In genomic region chr11:61922539-61922938, GRCh38 we compare ENCODE assay signal across 9 cellular contexts. TPM values are rescaled to one million over a fixed set of nuclear protein-coding genes. Genes with fewer than 3 reads are reported as not detected.
A peak's percentile ranks its signal among the peaks of the same experiment; 100 is the strongest.
DNase-seq lines count a peak whose midpoint lies in the region; ATAC-seq and TF ChIP-seq lines count a peak whose summit lies in the region.
"Had no signal": no experiment of that assay in that cellular context is flagged by ENCODE, and none has a peak within 500 bp of the region (broad histone marks: within the 10 kb centered on the region; RNA-seq: fewer than 3 reads in every experiment).

No MANE protein-coding gene starts in this region.

- H3K4me3 ChIP-seq in effector memory CD4-positive, alpha-beta T cell (ENCODE audit: insufficient read depth, low read depth, low read length, poor library complexity, severe bottlenecking) = no peak overlapping the region

- no peak overlapping the region for H3K27ac ChIP-seq in effector memory CD4-positive, alpha-beta T cell (ENCODE audit: insufficient read depth, low read length, poor library complexity, severe bottlenecking)

- H3K4me3 Mint-ChIP-seq in progenitor cell of endocrine pancreas (ENCODE audit: low read depth) = no peak overlapping the region

- intact Hi-C loops in Right ventricle myocardium superior (cut with DNase I) = no loop called here

- no peak for TF ChIP-seq CTCF in progenitor cell of endocrine pancreas (IDR thresholded peaks at IDR 0.05; ENCODE audit: unreplicated experiment)

- peaks cover 29% of the 10 kb centered on the region for H3K27me3 Mint-ChIP-seq in progenitor cell of endocrine pancreas

- no peak overlapping the region for H3K27ac Mint-ChIP-seq in progenitor cell of endocrine pancreas

- H3K9me3 Mint-ChIP-seq in progenitor cell of endocrine pancreas (ENCODE audit: low read depth) = no peaks in the 10 kb centered on the region

- peak; percentile 80 for ATAC-seq in Right ventricle myocardium superior (ENCODE audit: poor library complexity)
- ATAC-seq in HG02852 (IDR thresholded peaks at IDR 0.05; ENCODE audit: unreplicated experiment) = no peak

- H3K9me3 ChIP-seq in effector memory CD4-positive, alpha-beta T cell (ENCODE audit: control insufficient read depth, low read length) = no peaks in the 10 kb centered on the region

- peaks cover 32% of the 10 kb centered on the region for H3K4me1 Mint-ChIP-seq in progenitor cell of endocrine pancreas (ENCODE audit: low read depth)

- H3K27me3 ChIP-seq in effector memory CD4-positive, alpha-beta T cell (replicated peaks; ENCODE audit: control insufficient read depth, insufficient read depth, low read length, poor library complexity, severe bottlenecking) = peaks cover 4% of the 10 kb centered on the region

- DNase-seq in D341Med (ENCODE audit: low spot score) (peak; percentile 12), SKM-1 treated with dmso at 0.1 percent for 144 hours (lab: John Stamatoyannopoulos, UW; ENCODE audit: unreplicated experiment) (peak; percentile 92), Right ventricle myocardium superior (peak; percentile 91), progenitor cell of endocrine pancreas (ENCODE audit: low spot score, unreplicated experiment) (peak; percentile 5), NCI-H1105 (lab: John Stamatoyannopoulos, UW) (no peak), SHP77 treated with DMSO at 0.1 percent for 48 hours (lab: John Stamatoyannopoulos, UW) (no peak)
- no peak for DNase-seq in effector memory CD4-positive, alpha-beta T cell
- DNase-seq: SW 1271 had no signal

- no peaks in the 10 kb centered on the region for H3K4me1 ChIP-seq in effector memory CD4-positive, alpha-beta T cell (ENCODE audit: control insufficient read depth, insufficient read depth, low read length, poor library complexity, severe bottlenecking)

- H3K36me3 Mint-ChIP-seq in progenitor cell of endocrine pancreas (ENCODE audit: insufficient read depth) = no peaks in the 10 kb centered on the region

- H3K36me3 ChIP-seq in effector memory CD4-positive, alpha-beta T cell (ENCODE audit: control insufficient read depth, insufficient read depth, low read length) = no peaks in the 10 kb centered on the region

RNA-seq across cellular contexts. Expression of gene RAB3IL1, which starts 5.2 kb away (rescaled TPM):
- 10.8 TPM for total RNA-seq in Right ventricle myocardium superior
- 0.53 and 0.67 TPM in 2 replicates for total RNA-seq in progenitor cell of endocrine pancreas

RNA-seq across cellular contexts. Expression of gene BEST1, which starts 27.6 kb away (rescaled TPM):
- total RNA-seq in Right ventricle myocardium superior = 1.3 TPM
- total RNA-seq in progenitor cell of endocrine pancreas = 0.34 and 0.44 TPM in 2 replicates

RNA-seq across cellular contexts. Expression of gene FADS3, which starts 31.2 kb away (rescaled TPM):
- total RNA-seq in Right ventricle myocardium superior = 76.0 TPM
- total RNA-seq in progenitor cell of endocrine pancreas = 21.2 and 23.7 TPM in 2 replicates

RNA-seq across cellular contexts. Expression of gene FTH1, which starts 44.9 kb away (rescaled TPM):
- total RNA-seq in Right ventricle myocardium superior (2,228 TPM), progenitor cell of endocrine pancreas (1,669 and 1,699 TPM in 2 replicates)

Comparison
In these comparisons a context has a peak if more than half of its experiments do, and no peak if none do; other contexts are left out.
1. DNase-seq: peak in D341Med (single experiment), SKM-1 treated with dmso at 0.1 percent for 144 hours (single experiment), Right ventricle myocardium superior (single experiment) and progenitor cell of endocrine pancreas (single experiment); none in NCI-H1105 (single experiment), effector memory CD4-positive, alpha-beta T cell (0 of 3) and SHP77 treated with DMSO at 0.1 percent for 48 hours (single experiment).